In the genomic region with DNA sequence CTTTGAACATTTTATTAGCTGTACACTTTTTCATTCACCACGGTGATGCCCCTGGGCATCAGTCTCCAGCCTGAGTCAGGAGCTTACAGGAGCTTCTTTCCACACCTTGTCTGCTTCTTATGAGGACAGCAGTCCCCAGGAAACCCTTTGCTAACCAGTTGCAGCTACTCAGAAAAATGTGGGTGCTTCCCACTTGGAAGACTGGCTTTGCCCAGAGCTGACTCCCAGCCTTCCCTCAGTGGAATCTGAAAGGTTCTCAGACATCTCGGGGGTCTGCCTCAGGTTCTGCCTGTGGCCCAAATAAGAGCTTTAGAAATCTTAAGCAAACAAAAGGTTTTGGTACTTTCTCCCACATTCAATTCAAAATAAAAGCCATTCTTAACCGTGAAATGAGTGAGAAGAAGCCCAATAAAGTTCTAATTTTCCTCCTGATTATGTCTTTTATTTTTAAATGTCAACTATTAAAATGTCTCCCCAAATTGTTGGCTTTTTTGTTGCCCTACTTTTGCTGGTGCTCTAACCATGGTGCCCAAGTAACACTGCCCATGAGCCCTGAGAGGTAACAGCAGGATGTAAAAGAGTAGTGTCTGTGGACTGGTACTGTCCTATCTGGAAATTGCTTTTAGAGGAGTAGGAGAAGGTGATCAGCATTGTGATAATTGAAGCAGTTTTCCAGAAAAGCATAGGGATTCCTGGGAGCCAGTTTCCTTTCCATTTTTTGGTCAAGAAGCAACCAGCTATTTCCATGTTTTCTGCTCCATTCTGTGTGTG, we compare ENCODE assay signal across 16 cellular contexts. TPM values are rescaled to one million over a fixed set of nuclear protein-coding genes. Genes with fewer than 3 reads are reported as not detected.
"Had no signal": no experiment of that assay in that cellular context is flagged by ENCODE, and none has a peak within 500 bp of the region (broad histone marks: within the 10 kb centered on the region; RNA-seq: fewer than 3 reads in every experiment).

No MANE protein-coding gene starts in this region.

- DNase-seq: activated CD4-positive, alpha-beta T cell treated with anti-CD3 and anti-CD28 coated beads, Interleukin-2, amount 10 ng/mL, durations not matched to agents 7 days and 5 days; activated CD4-positive, CD25-positive, alpha-beta regulatory T cell; activated effector memory CD4-positive, alpha-beta T cell treated with Interleukin-2 at 50 U/mL for 16 hours; anterior cingulate cortex; heart right ventricle; stimulated activated CD4-positive, alpha-beta T cell treated with anti-CD3 and anti-CD28 coated beads, Interleukin-1b, Interleukin-23, amount 100 ng/mL, for 48 hours; T-helper 17 cell had no signal

- H3K27ac ChIP-seq: heart right ventricle, neural progenitor cell, parathyroid adenoma had no signal

- H3K4me3 ChIP-seq: heart right ventricle, neural progenitor cell had no signal

- H3K27ac Mint-ChIP-seq: activated CD4-positive, alpha-beta T cell treated with anti-CD3 and anti-CD28 coated beads, Interleukin-2, amount 10 ng/mL, durations not matched to agents 7 days and 5 days; activated naive CD4-positive, alpha-beta T cell treated with anti-CD3 and anti-CD28 coated beads, Interleukin-2, amount 50 U/mL, for 72 hours; neural progenitor cell had no signal

- H3K9me3 Mint-ChIP-seq: activated CD4-positive, alpha-beta T cell treated with anti-CD3 and anti-CD28 coated beads, Interleukin-2, amount 10 ng/mL, durations not matched to agents 7 days and 5 days; activated naive CD4-positive, alpha-beta T cell treated with anti-CD3 and anti-CD28 coated beads, Interleukin-2, amount 50 U/mL, for 72 hours; neural progenitor cell had no signal

- H3K36me3 Mint-ChIP-seq: neural progenitor cell had no signal

- H3K4me3 Mint-ChIP-seq: activated CD4-positive, alpha-beta T cell treated with anti-CD3 and anti-CD28 coated beads, Interleukin-2, amount 10 ng/mL, durations not matched to agents 7 days and 5 days; T-helper 17 cell had no signal

RNA-seq across cellular contexts. Expression of a gene that starts 5.6 kb away (rescaled TPM):
- total RNA-seq: T-helper 17 cell had no signal

RNA-seq across cellular contexts. Expression of a gene that starts 9.1 kb away (rescaled TPM):
- total RNA-seq: activated CD4-positive, alpha-beta T cell treated with anti-CD3 and anti-CD28 coated beads, Interleukin-2, amount 10 ng/mL, durations not matched to agents 7 days and 5 days; activated naive CD4-positive, alpha-beta T cell treated with anti-CD3 and anti-CD28 coated beads, Interleukin-2, amount 50 U/mL, for 72 hours; chondrocyte; dermis microvascular lymphatic vessel endothelial cell; epithelial cell of proximal tubule; lung microvascular endothelial cell; T-helper 17 cell had no signal
- polyA plus RNA-seq: keratinocyte, urinary bladder had no signal
